Comparison of ENCODE assay signal across 11 cellular contexts in the genomic region with DNA sequence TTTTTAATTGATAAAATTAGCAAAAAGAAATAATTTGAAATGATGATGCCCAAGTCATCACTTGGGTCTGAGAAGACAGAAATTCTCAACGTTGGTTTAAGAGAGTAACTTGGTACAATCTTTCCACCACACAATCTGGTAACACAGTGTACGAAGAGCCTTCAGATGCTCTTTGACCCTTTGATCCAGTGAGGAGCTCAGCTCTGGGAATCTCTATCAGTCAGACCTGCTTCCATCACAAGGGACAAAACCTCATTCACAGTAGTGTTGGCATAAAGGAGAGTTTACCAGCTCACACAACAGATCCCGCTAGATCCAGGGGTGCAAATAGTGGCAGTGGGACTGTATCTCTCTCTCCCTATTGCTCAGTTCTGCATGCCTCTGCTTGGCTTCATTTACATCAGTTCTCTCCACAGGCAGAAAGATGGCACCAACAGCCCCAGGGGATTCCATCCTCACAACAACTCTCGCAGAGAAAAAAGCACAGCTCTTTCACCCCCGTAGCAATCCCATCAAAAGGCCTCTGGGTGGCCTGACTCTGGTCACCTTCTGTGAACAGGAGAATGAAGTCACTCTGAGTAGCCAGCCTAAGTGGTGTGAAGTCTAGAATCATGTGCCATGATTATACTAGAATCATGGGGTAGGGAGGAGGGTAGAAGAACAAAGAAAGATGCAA.
A peak's percentile ranks its signal among the peaks of the same experiment; 100 is the strongest.
DNase-seq lines count a peak whose midpoint lies in the region; ATAC-seq, FAIRE-seq and TF ChIP-seq lines count a peak whose summit lies in the region.
"Had no signal": no experiment of that assay in that cellular context is flagged by ENCODE, and none has a peak within 500 bp of the region (broad histone marks: within the 10 kb centered on the region; RNA-seq: fewer than 3 reads in every experiment).

No MANE protein-coding gene starts in this region.

- no peaks in the 10 kb centered on the region for H3K4me1 ChIP-seq in BE2C

- H3K36me3 ChIP-seq in BE2C: no peaks in the 10 kb centered on the region

- no peak for FAIRE-seq in D721Med (lab: Jason Lieb, UNC)

- no peak overlapping the region for H3K4me3 ChIP-seq in BE2C (ENCODE audit: low read depth, low read length)

- ATAC-seq in HG02798 (IDR thresholded peaks at IDR 0.05; ENCODE audit: poor library complexity, unreplicated experiment) (peak; percentile 40), HG03280 (IDR thresholded peaks at IDR 0.05; ENCODE audit: unreplicated experiment) (no peak), HG02763 (IDR thresholded peaks at IDR 0.05; ENCODE audit: unreplicated experiment) (no peak)

- TF ChIP-seq CTCF in BE2C (IDR thresholded peaks at IDR 0.05; ENCODE audit: low read depth, low read length): peak; percentile 17; the same call in 1 of the 2 replicates
- TF ChIP-seq CTCF in D721Med (IDR thresholded peaks at IDR 0.05; ENCODE audit: insufficient read depth, missing control alignments): no peak

- H3K27me3 ChIP-seq in BE2C: no peaks in the 10 kb centered on the region; the same call in 1 of the 2 replicates

- peak; percentile 25 for DNase-seq in BE2C
- DNase-seq in SKM-1 (lab: John Stamatoyannopoulos, UW; ENCODE audit: unreplicated experiment): peak; percentile 25
- peak; percentile 21 for DNase-seq in kidney tubule cell (ENCODE audit: low spot score)
- no peak for DNase-seq in hippocampal formation (lab: John Stamatoyannopoulos, UW)
- no peak for DNase-seq in D721Med (ENCODE audit: insufficient read length, low spot score)
- DNase-seq: amniotic stem cell; CD4-positive, CD25-positive, alpha-beta regulatory T cell; stimulated activated naive CD4-positive, alpha-beta T cell treated with Interleukin-2 at 50 U/mL for 16 hours had no signal

- H3K9me3 ChIP-seq in BE2C: no peaks in the 10 kb centered on the region

Comparison
In these comparisons a context has a peak if more than half of its experiments do, and no peak if none do; other contexts are left out.
1. DNase-seq: peak in BE2C (single experiment), SKM-1 (single experiment) and kidney tubule cell (single experiment); none in hippocampal formation (0 of 2) and D721Med (single experiment).